17 cellular contexts compared by ENCODE assay signal in the genomic region with DNA sequence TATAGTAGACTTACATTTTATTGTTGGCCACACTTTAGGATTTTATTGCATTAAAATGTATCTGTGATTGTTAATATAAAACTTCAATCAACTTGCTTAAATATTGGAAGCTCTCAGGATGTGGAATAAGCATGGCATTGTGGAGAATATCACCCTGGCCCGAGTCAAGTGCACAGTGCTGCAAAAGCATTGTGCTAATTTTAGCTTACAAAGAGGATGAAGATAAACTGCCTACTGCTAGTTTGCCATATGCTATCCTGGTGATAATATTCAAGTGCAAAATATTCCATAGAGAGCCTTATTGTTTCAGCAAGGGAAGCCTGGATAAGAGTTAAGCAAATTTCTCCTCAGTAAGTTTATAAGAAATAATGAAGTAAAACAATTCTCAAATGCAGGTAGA. TPM values are rescaled to one million over a fixed set of nuclear protein-coding genes. Genes with fewer than 3 reads are reported as not detected.
A peak's percentile ranks its signal among the peaks of the same experiment; 100 is the strongest.
DNase-seq lines count a peak whose midpoint lies in the region; TF ChIP-seq lines count a peak whose summit lies in the region.
"Had no signal": no experiment of that assay in that cellular context is flagged by ENCODE, and none has a peak within 500 bp of the region (broad histone marks: within the 10 kb centered on the region; RNA-seq: fewer than 3 reads in every experiment).

No MANE protein-coding gene starts in this region.

- H3K4me3 ChIP-seq in esophagus muscularis mucosa = no peak overlapping the region
- no peak overlapping the region for H3K4me3 ChIP-seq in colonic mucosa
- H3K4me3 ChIP-seq: pancreas, skin epidermis, thoracic aorta had no signal

- H3K36me3 ChIP-seq in esophagus muscularis mucosa (peaks cover 0 to 19% (median 0%) of the 10 kb centered on the region in 4 donors), colonic mucosa (no peaks in the 10 kb centered on the region)
- H3K36me3 ChIP-seq: thoracic aorta had no signal

- H3K4me1 ChIP-seq in esophagus muscularis mucosa (peaks cover 46 to 82% (median 72%) of the 10 kb centered on the region in 4 donors), colonic mucosa (peaks cover 7% of the 10 kb centered on the region)

- intact Hi-C loops in esophagus muscularis mucosa (cut with DNase I) = no loop called here
- intact Hi-C loops in colonic mucosa (cut with DNase I) = no loop called here

- no peak overlapping the region for H3K27ac ChIP-seq in esophagus muscularis mucosa (replicated peaks in 1 of 4)
- no peak overlapping the region for H3K27ac ChIP-seq in colonic mucosa
- H3K27ac ChIP-seq: pancreas, skin epidermis, thoracic aorta had no signal

- peak; percentile 20 for DNase-seq in DMS 273 (lab: John Stamatoyannopoulos, UW; ENCODE audit: unreplicated experiment)
- DNase-seq in DMS 273 treated with DMSO at 0.1 percent for 48 hours (lab: John Stamatoyannopoulos, UW) = no peak
- peak; percentile 76 for DNase-seq in NCI-H1417 treated with DMSO at 0.1 percent for 48 hours (lab: John Stamatoyannopoulos, UW)
- peak; percentile 88 for DNase-seq in cerebellar cortex (ENCODE audit: low spot score)
- peak; percentile 68 for DNase-seq in medulla oblongata (ENCODE audit: extremely low spot score)
- no peak for DNase-seq in esophagus muscularis mucosa (ENCODE audit: extremely low spot score)
- DNase-seq in colonic mucosa = no peak
- DNase-seq in stimulated activated CD4-positive, alpha-beta T cell treated with anti-CD3 and anti-CD28 coated beads, Interleukin-4, amount 100 ng/mL, for 1 hour = no peak
- DNase-seq: 8988T; activated B cell treated with CpG ODN at 0.5 μM for 24 hours; NCI-H526; pancreas; stimulated activated CD4-positive, alpha-beta T cell treated with anti-CD3 and anti-CD28 coated beads, Interleukin-4, amount 100 ng/mL, for 4 hours; T-cell had no signal

- WGBS in esophagus muscularis mucosa = 17% methylated on average over 1 of the region's 1 CpG

- H3K27me3 ChIP-seq in esophagus muscularis mucosa (no peaks in the 10 kb centered on the region), colonic mucosa (no peaks in the 10 kb centered on the region)
- H3K27me3 ChIP-seq: pancreas had no signal

- TF ChIP-seq POLR2A in esophagus muscularis mucosa (IDR thresholded peaks at IDR 0.05; ENCODE audit: low read depth) = no peak

- no peak overlapping the region for H3K9ac ChIP-seq in colonic mucosa (ENCODE audit: low read depth in 2 of 2, low read length in 2 of 2)

- H3K9me3 ChIP-seq in esophagus muscularis mucosa (no peaks in the 10 kb centered on the region), colonic mucosa (no peaks in the 10 kb centered on the region)
- H3K9me3 ChIP-seq: pancreas, thoracic aorta had no signal

- TF ChIP-seq CTCF in esophagus muscularis mucosa (IDR thresholded peaks at IDR 0.05) = no peak
- TF ChIP-seq CTCF in colonic mucosa (IDR thresholded peaks at IDR 0.05) = no peak

- TF ChIP-seq EP300 in esophagus muscularis mucosa (IDR thresholded peaks at IDR 0.05) = no peak

RNA-seq across cellular contexts. Expression of a gene that starts 54.5 kb away (rescaled TPM):
- total RNA-seq in esophagus muscularis mucosa = 100 to 1,000 TPM in 3 of 4 donors, 10 to 100 TPM in 1; 89.8 to 166 (median 132) TPM
- 10 to 100 TPM in 1 of 2 donors, 1 to 10 TPM in 1; 8.9 to 23.1 TPM for total RNA-seq in colonic mucosa
- total RNA-seq: activated B cell treated with CpG ODN at 0.5 μM for 24 hours; activated T-helper 2 cell treated with anti-CD3 and anti-CD28 coated beads, Interferon-gamma antibody, Interleukin-2, Interleukin-4, amounts not matched to agents 10 μg/mL and 5 μg/mL and 100 μg/mL, durations not matched to agents 14 hours and 24 hours and 36 hours had no signal

Comparison
In these comparisons a context has a peak if more than half of its experiments do, and no peak if none do; other contexts are left out.
1. DNase-seq: peak in DMS 273 (single experiment), NCI-H1417 treated with DMSO at 0.1 percent for 48 hours (single experiment), cerebellar cortex (single experiment) and medulla oblongata (single experiment); none in DMS 273 treated with DMSO at 0.1 percent for 48 hours (single experiment), esophagus muscularis mucosa (single experiment), colonic mucosa (single experiment) and stimulated activated CD4-positive, alpha-beta T cell treated with anti-CD3 and anti-CD28 coated beads, Interleukin-4, amount 100 ng/mL, for 1 hour (single experiment).